In the genomic region with DNA sequence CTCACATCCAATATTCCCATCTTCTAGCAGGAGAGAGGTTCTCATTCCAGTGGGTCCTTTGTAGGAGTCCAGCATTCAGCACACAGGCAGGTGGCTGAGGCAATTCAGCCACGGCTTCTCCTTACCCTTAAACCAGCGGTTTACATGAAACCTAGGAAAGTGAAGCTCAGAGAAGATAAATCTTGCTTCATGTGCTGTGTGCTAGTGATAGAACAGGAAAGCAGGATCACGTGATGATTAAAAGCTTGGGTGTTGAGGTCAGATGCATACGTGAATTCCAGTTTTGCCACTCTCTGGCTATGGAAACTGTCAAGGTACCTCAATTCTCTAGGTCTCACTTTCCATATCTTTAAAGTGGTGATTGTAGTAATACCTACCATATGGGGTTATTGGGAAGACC, we compare ENCODE assay signal across 35 cellular contexts.
"Had no signal": no experiment of that assay in that cellular context is flagged by ENCODE, and none has a peak within 500 bp of the region (broad histone marks: within the 10 kb centered on the region; RNA-seq: fewer than 3 reads in every experiment).

No MANE protein-coding gene starts in this region.

- H3K4me1 ChIP-seq: ascending aorta had no signal

- ATAC-seq: activated CD8-positive, alpha-beta T cell treated with anti-CD3 and anti-CD28 coated beads for 36 hours; activated naive CD8-positive, alpha-beta T cell treated with anti-CD3 and anti-CD28 coated beads, Interleukin-2, amount 50 U/mL, for 24 hours; activated T-cell treated with anti-CD3 and anti-CD28 coated beads, Interleukin-2, amount 50 U/mL, for 4 hours; activated T-cell treated with anti-CD3 and anti-CD28 coated beads, Interleukin-2, amount 50 U/mL, for 72 hours had no signal

- H3K4me3 Mint-ChIP-seq: activated B cell treated with CpG ODN at 0.5 μM for 24 hours; activated CD4-positive, alpha-beta memory T cell treated with anti-CD3 and anti-CD28 coated beads for 36 hours; activated CD4-positive, alpha-beta T cell treated with anti-CD3 and anti-CD28 coated beads, Interleukin-2, amount 10 ng/mL, durations not matched to agents 24 days and 14 days; activated CD8-positive, alpha-beta T cell treated with anti-CD3 and anti-CD28 coated beads for 36 hours; activated naive CD4-positive, alpha-beta T cell treated with anti-CD3 and anti-CD28 coated beads, Interleukin-2, amount 10 ng/mL, durations not matched to agents 7 days and 5 days; activated naive CD4-positive, alpha-beta T cell treated with anti-CD3 and anti-CD28 coated beads, Interleukin-2, amount 50 U/mL, for 24 hours; activated naive CD8-positive, alpha-beta T cell; activated naive CD8-positive, alpha-beta T cell treated with anti-CD3 and anti-CD28 coated beads, Interleukin-2, amount 10 ng/mL, durations not matched to agents 7 days and 5 days; activated naive CD8-positive, alpha-beta T cell treated with anti-CD3 and anti-CD28 coated beads, Interleukin-2, amount 50 U/mL, for 24 hours; activated T-cell treated with anti-CD3 and anti-CD28 coated beads, Interleukin-2, amount 50 U/mL, for 4 hours; activated T-cell treated with anti-CD3 and anti-CD28 coated beads, Interleukin-2, amount 50 U/mL, for 72 hours; activated T-helper 1 cell treated with anti-CD3 and anti-CD28 coated beads, Interleukin-12 subunit alpha, Interleukin-12 subunit beta, Interleukin-2, Interleukin-4 antibody, amounts not matched to agents 30 ng/mL and 10 ng/mL and 1 ng/mL, durations not matched to agents 14 hours and 24 hours and 36 hours; brain; T-helper 1 cell treated with Interleukin-12 subunit alpha and Interleukin-12 subunit beta and Interleukin-4 antibody, amounts not matched to agents 30 μg/mL and 1 μg/mL, for 36 hours; T-helper 2 cell treated with Interferon-gamma antibody and Interleukin-4, amounts not matched to agents 5 μg/mL and 100 μg/mL, for 36 hours had no signal

- H3K27me3 Mint-ChIP-seq: activated B cell treated with CpG ODN at 0.5 μM for 24 hours; activated CD4-positive, alpha-beta memory T cell treated with anti-CD3 and anti-CD28 coated beads for 36 hours; activated CD4-positive, alpha-beta T cell treated with anti-CD3 and anti-CD28 coated beads, Interleukin-2, amount 10 ng/mL, durations not matched to agents 24 days and 14 days; activated naive CD4-positive, alpha-beta T cell treated with anti-CD3 and anti-CD28 coated beads, Interleukin-2, amount 10 ng/mL, durations not matched to agents 7 days and 5 days; activated naive CD4-positive, alpha-beta T cell treated with anti-CD3 and anti-CD28 coated beads, Interleukin-2, amount 50 U/mL, for 24 hours; activated naive CD8-positive, alpha-beta T cell treated with anti-CD3 and anti-CD28 coated beads, Interleukin-2, amount 10 ng/mL, durations not matched to agents 7 days and 5 days; activated naive CD8-positive, alpha-beta T cell treated with anti-CD3 and anti-CD28 coated beads, Interleukin-2, amount 50 U/mL, for 24 hours had no signal

- FAIRE-seq: TTC549 had no signal

- H3K4me1 Mint-ChIP-seq: activated B cell treated with CpG ODN at 0.5 μM for 24 hours; activated CD4-positive, alpha-beta T cell treated with anti-CD3 and anti-CD28 coated beads, Interleukin-2, amount 10 ng/mL, durations not matched to agents 24 days and 14 days; activated naive CD4-positive, alpha-beta T cell treated with anti-CD3 and anti-CD28 coated beads, Interleukin-2, amount 10 ng/mL, durations not matched to agents 7 days and 5 days; activated naive CD4-positive, alpha-beta T cell treated with anti-CD3 and anti-CD28 coated beads, Interleukin-2, amount 50 U/mL, for 24 hours; activated naive CD8-positive, alpha-beta T cell treated with anti-CD3 and anti-CD28 coated beads, Interleukin-2, amount 10 ng/mL, durations not matched to agents 7 days and 5 days; activated naive CD8-positive, alpha-beta T cell treated with anti-CD3 and anti-CD28 coated beads, Interleukin-2, amount 50 U/mL, for 24 hours; brain had no signal

- H3K27ac ChIP-seq: ascending aorta, VCaP had no signal

- H3K36me3 Mint-ChIP-seq: activated CD4-positive, alpha-beta memory T cell treated with anti-CD3 and anti-CD28 coated beads for 36 hours; activated naive CD4-positive, alpha-beta T cell treated with anti-CD3 and anti-CD28 coated beads, Interleukin-2, amount 10 ng/mL, durations not matched to agents 7 days and 5 days; activated naive CD4-positive, alpha-beta T cell treated with anti-CD3 and anti-CD28 coated beads, Interleukin-2, amount 50 U/mL, for 24 hours; activated naive CD8-positive, alpha-beta T cell; activated naive CD8-positive, alpha-beta T cell treated with anti-CD3 and anti-CD28 coated beads, Interleukin-2, amount 10 ng/mL, durations not matched to agents 7 days and 5 days; brain had no signal

- H3K4me3 ChIP-seq: ascending aorta had no signal

- H3K27ac Mint-ChIP-seq: activated B cell treated with CpG ODN at 0.5 μM for 24 hours; activated CD4-positive, alpha-beta memory T cell treated with anti-CD3 and anti-CD28 coated beads for 36 hours; activated CD4-positive, alpha-beta T cell treated with anti-CD3 and anti-CD28 coated beads, Interleukin-2, amount 10 ng/mL, durations not matched to agents 24 days and 14 days; activated CD8-positive, alpha-beta T cell treated with anti-CD3 and anti-CD28 coated beads for 36 hours; activated naive CD4-positive, alpha-beta T cell treated with anti-CD3 and anti-CD28 coated beads, Interleukin-2, amount 10 ng/mL, durations not matched to agents 7 days and 5 days; activated naive CD4-positive, alpha-beta T cell treated with anti-CD3 and anti-CD28 coated beads, Interleukin-2, amount 50 U/mL, for 24 hours; activated naive CD8-positive, alpha-beta T cell; activated naive CD8-positive, alpha-beta T cell treated with anti-CD3 and anti-CD28 coated beads, Interleukin-2, amount 10 ng/mL, durations not matched to agents 7 days and 5 days; activated naive CD8-positive, alpha-beta T cell treated with anti-CD3 and anti-CD28 coated beads, Interleukin-2, amount 50 U/mL, for 24 hours; activated T-cell treated with anti-CD3 and anti-CD28 coated beads, Interleukin-2, amount 50 U/mL, for 72 hours; activated T-helper 1 cell treated with anti-CD3 and anti-CD28 coated beads, Interleukin-12 subunit alpha, Interleukin-12 subunit beta, Interleukin-2, Interleukin-4 antibody, amounts not matched to agents 30 ng/mL and 10 ng/mL and 1 ng/mL, durations not matched to agents 14 hours and 24 hours and 36 hours; activated T-helper 2 cell treated with anti-CD3 and anti-CD28 coated beads, Interferon-gamma antibody, Interleukin-2, Interleukin-4, amounts not matched to agents 10 μg/mL and 5 μg/mL and 100 μg/mL, durations not matched to agents 14 hours and 24 hours and 36 hours; brain; T-helper 1 cell treated with Interleukin-12 subunit alpha and Interleukin-12 subunit beta and Interleukin-4 antibody, amounts not matched to agents 30 μg/mL and 1 μg/mL, for 36 hours; T-helper 2 cell treated with Interferon-gamma antibody and Interleukin-4, amounts not matched to agents 5 μg/mL and 100 μg/mL, for 36 hours had no signal

- H3K36me3 ChIP-seq: ascending aorta had no signal

- DNase-seq: activated B cell treated with CpG ODN at 0.5 μM for 24 hours; activated CD4-positive, alpha-beta memory T cell treated with anti-CD3 and anti-CD28 coated beads for 36 hours; activated CD4-positive, alpha-beta T cell treated with anti-CD3 and anti-CD28 coated beads for 4 hours; activated CD4-positive, alpha-beta T cell treated with anti-CD3 and anti-CD28 coated beads, Interleukin-2, amount 10 ng/mL, durations not matched to agents 24 days and 14 days; activated CD4-positive, alpha-beta T cell treated with anti-CD3 and anti-CD28 coated beads, Interleukin-2, amount 50 U/mL, for 1 hour; activated CD4-positive, alpha-beta T cell treated with anti-CD3 and anti-CD28 coated beads, Interleukin-2, amount 50 U/mL, for 4 hours; activated CD4-positive, CD25-positive, alpha-beta regulatory T cell treated with anti-CD3 and anti-CD28 coated beads, Interleukin-2, amount 50 U/mL, for 72 hours; activated CD8-positive, alpha-beta memory T cell treated with anti-CD3 and anti-CD28 coated beads, Interleukin-2, amount 50 U/mL, for 4 hours; activated CD8-positive, alpha-beta T cell treated with anti-CD3 and anti-CD28 coated beads for 36 hours; activated effector memory CD4-positive, alpha-beta T cell treated with Interleukin-2 at 50 U/mL for 16 hours; activated gamma-delta T cell; activated naive CD4-positive, alpha-beta T cell treated with anti-CD3 and anti-CD28 coated beads, Interleukin-2, amount 10 ng/mL, durations not matched to agents 7 days and 5 days; activated naive CD4-positive, alpha-beta T cell treated with Interleukin-2 at 50 U/mL for 16 hours; activated naive CD8-positive, alpha-beta T cell treated with anti-CD3 and anti-CD28 coated beads, Interleukin-2, amount 10 ng/mL, durations not matched to agents 7 days and 5 days; activated naive CD8-positive, alpha-beta T cell treated with anti-CD3 and anti-CD28 coated beads, Interleukin-2, amount 50 U/mL, for 24 hours; activated T-cell treated with anti-CD3 and anti-CD28 coated beads for 4 hours; activated T-cell treated with anti-CD3 and anti-CD28 coated beads, Interleukin-2, amount 50 U/mL, for 1 hour; activated T-cell treated with anti-CD3 and anti-CD28 coated beads, Interleukin-2, amount 50 U/mL, for 4 hours; activated T-cell treated with anti-CD3 and anti-CD28 coated beads, Interleukin-2, amount 50 U/mL, for 72 hours; amygdala; anterior cingulate cortex; central memory CD4-positive, alpha-beta T cell; T-helper 1 cell; T-helper 2 cell; T-helper 9 cell had no signal

- H3K9me3 Mint-ChIP-seq: activated B cell treated with CpG ODN at 0.5 μM for 24 hours; activated CD4-positive, alpha-beta memory T cell treated with anti-CD3 and anti-CD28 coated beads for 36 hours; activated CD4-positive, alpha-beta T cell treated with anti-CD3 and anti-CD28 coated beads, Interleukin-2, amount 10 ng/mL, durations not matched to agents 24 days and 14 days; activated CD8-positive, alpha-beta T cell treated with anti-CD3 and anti-CD28 coated beads for 36 hours; activated naive CD4-positive, alpha-beta T cell treated with anti-CD3 and anti-CD28 coated beads, Interleukin-2, amount 10 ng/mL, durations not matched to agents 7 days and 5 days; activated naive CD4-positive, alpha-beta T cell treated with anti-CD3 and anti-CD28 coated beads, Interleukin-2, amount 50 U/mL, for 24 hours; activated naive CD8-positive, alpha-beta T cell treated with anti-CD3 and anti-CD28 coated beads, Interleukin-2, amount 10 ng/mL, durations not matched to agents 7 days and 5 days; activated T-helper 1 cell treated with anti-CD3 and anti-CD28 coated beads, Interleukin-12 subunit alpha, Interleukin-12 subunit beta, Interleukin-2, Interleukin-4 antibody, amounts not matched to agents 30 ng/mL and 10 ng/mL and 1 ng/mL, durations not matched to agents 14 hours and 24 hours and 36 hours; brain; T-helper 1 cell treated with Interleukin-12 subunit alpha and Interleukin-12 subunit beta and Interleukin-4 antibody, amounts not matched to agents 30 μg/mL and 1 μg/mL, for 36 hours; T-helper 2 cell treated with Interferon-gamma antibody and Interleukin-4, amounts not matched to agents 5 μg/mL and 100 μg/mL, for 36 hours had no signal

- H3K27me3 ChIP-seq: ascending aorta had no signal

- H3K9me3 ChIP-seq: ascending aorta had no signal
